In genomic region chr19:34962281-34962944, GRCh38 we compare ENCODE assay signal across 1 cellular context.
A peak's percentile ranks its signal among the peaks of the same experiment; 100 is the strongest.
TF ChIP-seq lines count a peak whose summit lies in the region.

No MANE protein-coding gene starts in this region.

TF ChIP-seq in HepG2, 621 proteins besides CTCF, POLR2A, EP300 and RAD21 (continued from another document and continues in another):
- TF ChIP-seq ZNF543 (CRISPR knock-in tag; IDR thresholded peaks at IDR 0.05) (peak; percentile 42; the same call in 1 of the 2 replicates), SAP130 (CRISPR knock-in tag; IDR thresholded peaks at IDR 0.05; ENCODE audit: low read depth) (peak; percentile 96), ZNF546 (CRISPR knock-in tag; conservative IDR thresholded peaks at IDR 0.05) (no peak; the same call in 1 of the 2 replicates), TCF7 (IDR thresholded peaks at IDR 0.05; ENCODE audit: low read depth) (peak; percentile 34; the same call in 1 of the 2 replicates), CHD4 (IDR thresholded peaks at IDR 0.05; ENCODE audit: borderline replicate concordance, low read length) (no peak), HDAC2 (CRISPR knock-in tag; IDR thresholded peaks at IDR 0.05) (peak; percentile 82), THAP8 (CRISPR knock-in tag; IDR thresholded peaks at IDR 0.05; ENCODE audit: borderline replicate concordance) (no peak), ZBED4 (CRISPR knock-in tag; IDR thresholded peaks at IDR 0.05; ENCODE audit: borderline replicate concordance) (no peak), MED8 (CRISPR knock-in tag; IDR thresholded peaks at IDR 0.05; ENCODE audit: insufficient replicate concordance) (no peak), ZNF547 (CRISPR knock-in tag; IDR thresholded peaks at IDR 0.05) (0 out of 2 replicates have a peak, but pooled peaks have one; percentile 19), ZFP1 (CRISPR knock-in tag; IDR thresholded peaks at IDR 0.05) (no peak), NR2F6 (IDR thresholded peaks at IDR 0.05) (peak; percentile 17; the same call in 1 of the 2 replicates), NR2F6 (CRISPR knock-in tag; IDR thresholded peaks at IDR 0.05) (0 out of 2 replicates have a peak, but pooled peaks have one; percentile 16), KLF16 (CRISPR knock-in tag; IDR thresholded peaks at IDR 0.05) (0 out of 4 replicates have a peak, but pooled peaks of 1 of the 2 experiments have one; percentile 22), ZNF580 (CRISPR knock-in tag; IDR thresholded peaks at IDR 0.05; ENCODE audit: borderline replicate concordance, low read depth) (0 out of 2 replicates have a peak, but pooled peaks have one; percentile 6), GATAD1 (CRISPR knock-in tag; IDR thresholded peaks at IDR 0.05) (peak; percentile 30; the same call in 1 of the 2 replicates), FOXP1 (IDR thresholded peaks at IDR 0.05) (0 out of 2 replicates have a peak, but pooled peaks have one; percentile 16), FOXP1 (CRISPR knock-in tag; IDR thresholded peaks at IDR 0.05) (peak; percentile 62; the same call in 1 of the 2 replicates), SOX6 (IDR thresholded peaks at IDR 0.05) (no peak), SOX6 (CRISPR knock-in tag; IDR thresholded peaks at IDR 0.05) (peak; percentile 89), MEF2D (CRISPR knock-in tag; IDR thresholded peaks at IDR 0.05) (0 out of 2 replicates have a peak, but pooled peaks have one; percentile 43), YEATS2 (CRISPR knock-in tag; IDR thresholded peaks at IDR 0.05; ENCODE audit: borderline replicate concordance) (no peak), PTBP1 (IDR thresholded peaks at IDR 0.05; ENCODE audit: low read depth, low read length, poor library complexity, severe bottlenecking) (no peak), MAZ (IDR thresholded peaks at IDR 0.05; ENCODE audit: borderline replicate concordance, low read depth, low read length) (no peak), MAZ (CRISPR knock-in tag; IDR thresholded peaks at IDR 0.05; ENCODE audit: low read depth) (0 out of 2 replicates have a peak, but pooled peaks have one; percentile 17), NR2F2 (IDR thresholded peaks at IDR 0.05; ENCODE audit: borderline replicate concordance, low read depth) (peak; percentile 17; the same call in 1 of the 2 replicates), FOSL2 (CRISPR knock-in tag; IDR thresholded peaks at IDR 0.05) (peak; percentile 41; the same call in 1 of the 2 replicates), ZBTB25 (CRISPR knock-in tag; IDR thresholded peaks at IDR 0.05) (no peak), ZNF572 (CRISPR knock-in tag; IDR thresholded peaks at IDR 0.05) (no peak), TERF1 (CRISPR knock-in tag; IDR thresholded peaks at IDR 0.05) (no peak), HOMEZ (CRISPR knock-in tag; IDR thresholded peaks at IDR 0.05; ENCODE audit: low read depth) (peak; percentile 47; the same call in 1 of the 2 replicates), ELF4 (CRISPR knock-in tag; IDR thresholded peaks at IDR 0.05; ENCODE audit: borderline replicate concordance) (peak; percentile 69; the same call in 1 of the 2 replicates), ZNF788 (CRISPR knock-in tag; IDR thresholded peaks at IDR 0.05; ENCODE audit: borderline replicate concordance) (peak; percentile 20; the same call in 1 of the 2 replicates), ELF3 (CRISPR knock-in tag; IDR thresholded peaks at IDR 0.05) (peak; percentile 96), CREM (IDR thresholded peaks at IDR 0.05) (peak; percentile 61; the same call in 1 of the 2 replicates), CREM (CRISPR knock-in tag; IDR thresholded peaks at IDR 0.05) (no peak), TFDP1 (CRISPR knock-in tag; IDR thresholded peaks at IDR 0.05; ENCODE audit: borderline replicate concordance) (0 out of 2 replicates have a peak, but pooled peaks have one; percentile 7), ZNF407 (CRISPR knock-in tag; IDR thresholded peaks at IDR 0.05; ENCODE audit: not compliant biosample characterization) (no peak), SNAPC2 (CRISPR knock-in tag; IDR thresholded peaks at IDR 0.05) (peak; percentile 42; the same call in 1 of the 2 replicates), PATZ1 (CRISPR knock-in tag; IDR thresholded peaks at IDR 0.05) (0 out of 2 replicates have a peak, but pooled peaks have one; percentile 28)
